ENCODE assay signal across 8 cellular contexts in the genomic region with DNA sequence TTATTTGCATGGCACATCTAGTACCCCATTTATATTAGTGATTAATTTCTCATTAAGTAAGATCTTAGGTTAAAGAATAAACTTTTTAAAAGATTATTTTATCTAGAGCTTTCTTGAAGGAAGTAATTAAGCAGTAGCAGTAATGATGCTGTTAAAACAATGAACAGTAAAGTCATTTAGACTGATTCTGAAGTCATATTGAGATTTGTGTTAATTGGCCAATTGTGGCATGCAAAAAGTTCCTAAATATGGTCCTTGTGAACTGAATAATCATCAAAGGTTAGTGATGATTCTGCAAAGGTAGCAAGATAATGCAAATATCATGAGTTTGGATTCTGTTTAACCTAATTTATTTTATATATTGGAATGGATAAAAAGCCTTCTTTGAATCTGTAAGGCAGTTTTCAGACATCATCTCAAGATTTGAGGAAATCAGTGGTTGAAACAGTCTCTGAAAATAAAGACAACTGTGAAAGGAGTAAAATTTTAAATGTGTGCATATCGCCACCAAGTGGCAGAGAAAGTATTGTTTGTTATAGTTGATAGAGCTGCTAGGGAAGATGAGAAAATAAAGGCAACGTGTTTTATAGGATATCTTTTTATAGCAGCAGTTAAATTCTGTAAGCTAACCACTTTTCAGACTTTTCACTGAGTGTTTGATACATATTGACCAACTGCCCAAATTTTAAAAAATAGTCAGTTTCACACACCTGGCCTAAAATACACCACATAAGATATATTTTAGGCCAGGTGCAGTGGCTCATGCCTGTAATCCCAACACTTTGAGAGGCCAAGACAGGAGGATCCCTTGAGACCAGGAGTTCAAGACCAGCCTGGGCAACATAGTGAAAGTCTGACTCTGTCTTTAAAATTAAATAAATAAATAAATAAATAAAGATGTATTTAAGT.
A peak's percentile ranks its signal among the peaks of the same experiment; 100 is the strongest.
DNase-seq lines count a peak whose midpoint lies in the region; TF ChIP-seq lines count a peak whose summit lies in the region.

No MANE protein-coding gene starts in this region.

- H3K14ac ChIP-seq in trophoblast cell (ENCODE audit: low read length) = no peak overlapping the region

- H3K27ac ChIP-seq in trophoblast cell (ENCODE audit: low read depth, low read length) = no peak overlapping the region

- peaks cover 2% of the 10 kb centered on the region for H3K79me1 ChIP-seq in trophoblast cell (ENCODE audit: low read length)

- H3K4me3 ChIP-seq in HAP-1 = no peak overlapping the region
- H3K4me3 ChIP-seq in foreskin fibroblast (ENCODE audit: low read depth in 1 of 2, low read length in 2 of 2) = no peak overlapping the region
- no peak overlapping the region for H3K4me3 ChIP-seq in trophoblast cell (ENCODE audit: low read depth, low read length)

- peaks cover 6% of the 10 kb centered on the region for H3K9me3 Mint-ChIP-seq in activated naive CD8-positive, alpha-beta T cell treated with anti-CD3 and anti-CD28 coated beads for 36 hours

- H3K4me1 ChIP-seq in HAP-1 (peaks cover 7% of the 10 kb centered on the region; the same call in 1 of the 2 replicates), trophoblast cell (ENCODE audit: control insufficient read depth in 1 of 2, insufficient read depth in 2 of 2, low read length in 2 of 2) (no peaks in the 10 kb centered on the region)

- in situ Hi-C loops in HAP-1 (cut with MboI; ENCODE audit: low sequenced_read_pairs) = no loop called here

- H3K18ac ChIP-seq in trophoblast cell (ENCODE audit: low read length) = no peak overlapping the region

- DNase-seq in stimulated activated CD4-positive, alpha-beta T cell treated with anti-CD3 and anti-CD28 coated beads, Interleukin-4, amount 100 ng/mL, for 24 hours = peak; percentile 43
- no peak for DNase-seq in stimulated activated CD4-positive, alpha-beta T cell treated with anti-CD3 and anti-CD28 coated beads, Interleukin-4, amount 100 ng/mL, for 4 hours
- DNase-seq in HAP-1 (ENCODE audit: low spot score in 2 of 2) (peak; percentile 54 to 75), NCI-H187 (lab: John Stamatoyannopoulos, UW) (peak; percentile 17 to 22), T1000 (lab: John Stamatoyannopoulos, UW) (peak; percentile 44), foreskin fibroblast (peak; percentile 41 to 78), trophoblast cell (peak; percentile 35 to 77)
- no peak for DNase-seq in activated naive CD8-positive, alpha-beta T cell treated with anti-CD3 and anti-CD28 coated beads for 36 hours

- H2BK5ac ChIP-seq in trophoblast cell (ENCODE audit: low read depth, low read length, poor library complexity) = no peak overlapping the region

- H4K12ac ChIP-seq in trophoblast cell (ENCODE audit: low read depth, low read length) = no peak overlapping the region

- no peak overlapping the region for H3K4ac ChIP-seq in trophoblast cell (ENCODE audit: low read depth, low read length)

- no peaks in the 10 kb centered on the region for H3K9me3 ChIP-seq in HAP-1
- peaks cover 2% of the 10 kb centered on the region for H3K9me3 ChIP-seq in trophoblast cell (ENCODE audit: insufficient read depth, low read depth, low read length)

- H3K36me3 Mint-ChIP-seq in activated naive CD8-positive, alpha-beta T cell treated with anti-CD3 and anti-CD28 coated beads for 36 hours = peaks cover 18% of the 10 kb centered on the region

- no peak overlapping the region for H3K4me3 Mint-ChIP-seq in activated naive CD8-positive, alpha-beta T cell treated with anti-CD3 and anti-CD28 coated beads for 36 hours

- H3K4me1 Mint-ChIP-seq in activated naive CD8-positive, alpha-beta T cell treated with anti-CD3 and anti-CD28 coated beads for 36 hours = no peaks in the 10 kb centered on the region

- H2BK120ac ChIP-seq in trophoblast cell (ENCODE audit: insufficient read depth, low read length, poor library complexity) = no peak overlapping the region

- H3K36me3 ChIP-seq in HAP-1 (replicated peaks) (peaks cover 9% of the 10 kb centered on the region), trophoblast cell (ENCODE audit: control insufficient read depth in 1 of 2, insufficient read depth in 2 of 2, low read length in 2 of 2) (peaks cover 4 to 5% of the 10 kb centered on the region in 2 experiments)

- H3K27me3 Mint-ChIP-seq in activated naive CD8-positive, alpha-beta T cell treated with anti-CD3 and anti-CD28 coated beads for 36 hours = no peaks in the 10 kb centered on the region

- H3K79me2 ChIP-seq in trophoblast cell (ENCODE audit: control insufficient read depth, insufficient read depth, low read length, poor library complexity) = no peaks in the 10 kb centered on the region

- WGBS in trophoblast cell (ENCODE audit: extremely low coverage, insufficient coverage, insufficient read length) = no CpG with 5 or more reads among the region's 2 CpGs

- H2AK5ac ChIP-seq in trophoblast cell (ENCODE audit: low read length) = no peak overlapping the region

- H2BK12ac ChIP-seq in trophoblast cell (ENCODE audit: low read length) = no peak overlapping the region

- H4K91ac ChIP-seq in trophoblast cell (ENCODE audit: low read depth, low read length) = no peak overlapping the region

- H3K27me3 ChIP-seq in HAP-1 (ENCODE audit: low read depth) = no peaks in the 10 kb centered on the region
- H3K27me3 ChIP-seq in trophoblast cell (ENCODE audit: insufficient read depth, low read length) = no peaks in the 10 kb centered on the region

- H3K9ac ChIP-seq in trophoblast cell (ENCODE audit: low read length) = no peak overlapping the region

- no peak overlapping the region for H3K23ac ChIP-seq in trophoblast cell (ENCODE audit: low read length)

- no peak overlapping the region for H2AFZ ChIP-seq in trophoblast cell (ENCODE audit: insufficient read depth, low read length, poor library complexity)

- no peak overlapping the region for H3K27ac Mint-ChIP-seq in activated naive CD8-positive, alpha-beta T cell treated with anti-CD3 and anti-CD28 coated beads for 36 hours

- TF ChIP-seq CTCF in foreskin fibroblast (IDR thresholded peaks at IDR 0.05; ENCODE audit: low read depth, low read length) = peak; percentile 41

- H4K8ac ChIP-seq in trophoblast cell (ENCODE audit: low read depth, low read length) = no peak overlapping the region

- H3K4me2 ChIP-seq in trophoblast cell (ENCODE audit: low read length) = no peak overlapping the region

Comparison
In these comparisons a context has a peak if more than half of its experiments do, and no peak if none do; other contexts are left out.
1. DNase-seq: peak in stimulated activated CD4-positive, alpha-beta T cell treated with anti-CD3 and anti-CD28 coated beads, Interleukin-4, amount 100 ng/mL, for 24 hours (single experiment), HAP-1 (2 of 2), NCI-H187 (2 of 2), T1000 (single experiment), foreskin fibroblast (2 of 2) and trophoblast cell (2 of 2); none in stimulated activated CD4-positive, alpha-beta T cell treated with anti-CD3 and anti-CD28 coated beads, Interleukin-4, amount 100 ng/mL, for 4 hours (0 of 2) and activated naive CD8-positive, alpha-beta T cell treated with anti-CD3 and anti-CD28 coated beads for 36 hours (single experiment).